In the genomic region with DNA sequence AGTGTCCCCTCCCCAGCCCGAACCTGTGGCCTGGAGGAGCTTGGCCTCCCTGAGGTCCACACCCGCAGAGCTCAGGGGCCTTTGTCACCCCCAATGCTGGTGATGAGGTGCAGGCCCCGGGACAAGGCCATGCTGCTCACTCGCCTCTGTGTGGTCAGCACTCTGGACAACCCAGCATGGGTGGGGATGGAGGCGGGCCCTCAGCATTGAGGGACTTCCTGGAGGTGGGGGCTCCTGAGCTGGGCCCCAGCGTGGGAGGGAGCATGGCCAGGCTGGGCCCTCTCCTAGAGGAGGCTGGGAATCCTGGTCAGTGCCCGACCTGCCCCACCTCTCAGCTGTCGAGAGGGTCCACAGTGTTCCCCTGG, we compare ENCODE assay signal across 29 cellular contexts. TPM values are rescaled to one million over a fixed set of nuclear protein-coding genes. Genes with fewer than 3 reads are reported as not detected.
A peak's percentile ranks its signal among the peaks of the same experiment; 100 is the strongest.
DNase-seq lines count a peak whose midpoint lies in the region; ATAC-seq, FAIRE-seq and TF ChIP-seq lines count a peak whose summit lies in the region.
"Had no signal": no experiment of that assay in that cellular context is flagged by ENCODE, and none has a peak within 500 bp of the region (broad histone marks: within the 10 kb centered on the region; RNA-seq: fewer than 3 reads in every experiment).

No MANE protein-coding gene starts in this region.

- no peak overlapping the region for H2BK15ac ChIP-seq in mesendoderm (replicated peaks; ENCODE audit: low read depth)

- H2AFZ ChIP-seq in OCI-LY3 (ENCODE audit: low read depth, low read length) (peak overlapping the region; percentile 93; the same call in 1 of the 2 replicates), endothelial cell of umbilical vein (ENCODE audit: low read depth, low read length) (peak overlapping the region; percentile 86)
- H2AFZ ChIP-seq: GM23338 had no signal

- no peaks in the 10 kb centered on the region for H3K79me2 ChIP-seq in OCI-LY3 (ENCODE audit: low read length)
- H3K79me2 ChIP-seq in endothelial cell of umbilical vein (ENCODE audit: control insufficient read depth, insufficient read depth, low read length): no peaks in the 10 kb centered on the region
- no peaks in the 10 kb centered on the region for H3K79me2 ChIP-seq in mesendoderm (ENCODE audit: control insufficient read depth, insufficient read depth, low read length)

- TF ChIP-seq CTCF in OCI-LY3 (IDR thresholded peaks at IDR 0.05; ENCODE audit: low read depth, low read length) (no peak), endothelial cell of umbilical vein (IDR thresholded peaks at IDR 0.05; ENCODE audit: extremely low read depth in 1 of 2, insufficient read depth in 1 of 2, low read depth in 1 of 2, low read length in 2 of 2) (no peak), vagina (IDR thresholded peaks at IDR 0.05) (no peak)

- H3K4me3 ChIP-seq in OCI-LY3 (ENCODE audit: low read length) (no peak overlapping the region), endothelial cell of umbilical vein (replicated peaks in 1 of 3; ENCODE audit: insufficient read depth in 1 of 3, low read depth in 1 of 3, low read length in 3 of 3) (no peak overlapping the region), mesendoderm (ENCODE audit: low read length) (no peak overlapping the region), vagina (no peak overlapping the region)
- H3K4me3 ChIP-seq: gastroesophageal sphincter, GM12878, GM23338, Peyer's patch, SJSA1, tibial nerve had no signal

- no peaks in the 10 kb centered on the region for H3K36me3 ChIP-seq in OCI-LY3 (replicated peaks; ENCODE audit: low read depth, low read length)
- no peaks in the 10 kb centered on the region for H3K36me3 ChIP-seq in endothelial cell of umbilical vein (ENCODE audit: control insufficient read depth in 2 of 2, extremely low read depth in 1 of 2, insufficient read depth in 2 of 2, low read length in 2 of 2)
- H3K36me3 ChIP-seq in mesendoderm (ENCODE audit: control insufficient read depth, insufficient read depth, low read length): no peaks in the 10 kb centered on the region
- no peaks in the 10 kb centered on the region for H3K36me3 ChIP-seq in vagina
- H3K36me3 ChIP-seq: breast epithelium, gastroesophageal sphincter, Peyer's patch, SJSA1, tibial nerve had no signal

- H3K4me1 ChIP-seq in OCI-LY3 (ENCODE audit: low read length) (peaks cover 21% of the 10 kb centered on the region), endothelial cell of umbilical vein (ENCODE audit: control insufficient read depth, extremely low read depth, insufficient read depth, low read length) (peaks cover 9% of the 10 kb centered on the region), mesendoderm (ENCODE audit: control insufficient read depth, low read depth, low read length) (no peaks in the 10 kb centered on the region), vagina (peaks cover 54% of the 10 kb centered on the region)
- H3K4me1 ChIP-seq: breast epithelium, SJSA1 had no signal

- ATAC-seq in GM21529 (IDR thresholded peaks at IDR 0.05; ENCODE audit: unreplicated experiment): no peak
- ATAC-seq in stimulated activated naive CD8-positive, alpha-beta T cell treated with anti-CD3 and anti-CD28 coated beads, Interleukin-15, Interleukin-2, amounts not matched to agents 100 U/mL and 50 U/mL, for 24 hours: no peak
- ATAC-seq in GM18520 (IDR thresholded peaks at IDR 0.05; ENCODE audit: unreplicated experiment): no peak
- ATAC-seq: gastroesophageal sphincter; GM12878; left lobe of liver; naive thymus-derived CD8-positive, alpha-beta T cell had no signal

- H3K27me3 ChIP-seq in OCI-LY3 (ENCODE audit: low read depth, low read length): no peaks in the 10 kb centered on the region
- no peaks in the 10 kb centered on the region for H3K27me3 ChIP-seq in endothelial cell of umbilical vein (ENCODE audit: control insufficient read depth in 2 of 2, insufficient read depth in 2 of 2, low read length in 2 of 2)
- H3K27me3 ChIP-seq in mesendoderm (ENCODE audit: insufficient read depth, low read length, poor library complexity): no peaks in the 10 kb centered on the region
- H3K27me3 ChIP-seq in vagina: no peaks in the 10 kb centered on the region
- H3K27me3 ChIP-seq: breast epithelium, Peyer's patch, SJSA1 had no signal

- no peak for TF ChIP-seq POLR2A in endothelial cell of umbilical vein (IDR thresholded peaks at IDR 0.05; ENCODE audit: low read depth, low read length)
- TF ChIP-seq POLR2A in vagina (IDR thresholded peaks at IDR 0.05): no peak

- no peak overlapping the region for H3K4ac ChIP-seq in mesendoderm (ENCODE audit: low read depth, low read length)

- H4K8ac ChIP-seq in mesendoderm (ENCODE audit: low read depth, low read length): no peak overlapping the region

- H3K56ac ChIP-seq in mesendoderm (ENCODE audit: low read length): peak overlapping the region; percentile 64

- H4K5ac ChIP-seq in mesendoderm (ENCODE audit: low read length): no peak overlapping the region

- no peak overlapping the region for H2BK120ac ChIP-seq in mesendoderm (ENCODE audit: low read depth, low read length)

- H3K9me1 ChIP-seq in endothelial cell of umbilical vein (replicated peaks; ENCODE audit: control insufficient read depth, extremely low read depth, insufficient read depth, low read length): no peaks in the 10 kb centered on the region

- intact Hi-C loops in endothelial cell of umbilical vein (cut with micrococcal nuclease): no loop called here
- intact Hi-C loops in vagina (cut with DNase I): no loop called here

- H3K9ac ChIP-seq in OCI-LY3 (ENCODE audit: low read length): no peak overlapping the region
- no peak overlapping the region for H3K9ac ChIP-seq in endothelial cell of umbilical vein (replicated peaks; ENCODE audit: extremely low read depth, insufficient read depth, low read length)
- H3K9ac ChIP-seq in mesendoderm (ENCODE audit: low read length): no peak overlapping the region

- no peak overlapping the region for H2AK5ac ChIP-seq in mesendoderm (ENCODE audit: low read length)

- H3K79me1 ChIP-seq in mesendoderm (ENCODE audit: low read length): no peaks in the 10 kb centered on the region

- no peak for FAIRE-seq in endothelial cell of umbilical vein (lab: Jason Lieb, UNC)
- FAIRE-seq: GM12878, small intestine had no signal

- H4K20me1 ChIP-seq in OCI-LY3 (ENCODE audit: insufficient read depth, low read length): no peaks in the 10 kb centered on the region
- H4K20me1 ChIP-seq in endothelial cell of umbilical vein (replicated peaks; ENCODE audit: control insufficient read depth, extremely low read depth, insufficient read depth, low read length): no peaks in the 10 kb centered on the region

- peak overlapping the region; percentile 43 for H3K4me2 ChIP-seq in OCI-LY3 (ENCODE audit: low read length)
- H3K4me2 ChIP-seq in endothelial cell of umbilical vein (ENCODE audit: insufficient read depth, low read length): no peak overlapping the region
- H3K4me2 ChIP-seq in mesendoderm (ENCODE audit: low read length): no peak overlapping the region
- H3K4me2 ChIP-seq: GM23338 had no signal

- CTCF ChIA-PET in endothelial cell of umbilical vein (lab: Charles Lee): interaction anchor here (1.0 to 3.2 kb wide), 6 partner anchors 14 to 148 kb away, joined by 3 to 17 read pairs (median 4); no protein-coding TSS in a partner anchor

- no CpG with 5 or more reads among the region's 8 CpGs for WGBS in mesendoderm (ENCODE audit: extremely low coverage, insufficient coverage, low lambda C conversion rate)

- H3K23ac ChIP-seq in mesendoderm (ENCODE audit: low read length): no peak overlapping the region

- no TSS peak for BruUV-seq in endothelial cell of umbilical vein (replicated peaks; lab: Mats Ljungman, UMichigan)

- H3K9me3 ChIP-seq in OCI-LY3 (ENCODE audit: insufficient read depth, low read length): no peaks in the 10 kb centered on the region
- H3K9me3 ChIP-seq in endothelial cell of umbilical vein (replicated peaks; ENCODE audit: control insufficient read depth, insufficient read depth, low read length): no peaks in the 10 kb centered on the region
- no peaks in the 10 kb centered on the region for H3K9me3 ChIP-seq in vagina
- H3K9me3 ChIP-seq: breast epithelium, Peyer's patch, SJSA1, tibial nerve had no signal

- no peak for DNase-seq in endothelial cell of umbilical vein (ENCODE audit: low read depth, low spot score)
- DNase-seq in mesendoderm: no peak
- DNase-seq in vagina (ENCODE audit: extremely low spot score in 2 of 2): no peak
- DNase-seq in stimulated activated naive CD8-positive, alpha-beta T cell treated with anti-CD3 and anti-CD28 coated beads, Interleukin-15, Interleukin-2, amounts not matched to agents 100 U/mL and 50 U/mL, for 24 hours: no peak
- DNase-seq: activated CD8-positive, alpha-beta memory T cell treated with anti-CD3 and anti-CD28 coated beads, Interleukin-2, amount 50 U/mL, for 4 hours; activated naive CD4-positive, alpha-beta T cell treated with anti-CD3 and anti-CD28 coated beads, Interleukin-2, amount 50 U/mL, for 16 hours; amniotic stem cell; effector CD8-positive, alpha-beta T cell; hippocampal formation; naive thymus-derived CD8-positive, alpha-beta T cell; NCI-H1092; NCI-H1694 treated with DMSO at 0.1 percent for 48 hours; NCI-H2171; NK-92 treated with Interleukin-12 subunit alpha and Interleukin-12 subunit beta, amount 100 ng/mL, for 24 hours; occipital lobe; Peyer's patch; small intestine; stimulated activated CD8-positive, alpha-beta memory T cell treated with anti-CD3 and anti-CD28 coated beads, Interleukin-4, amount 100 ng/mL, for 48 hours had no signal

- H2BK5ac ChIP-seq in mesendoderm (ENCODE audit: low read length): no peak overlapping the region

- POLR2A ChIA-PET in endothelial cell of umbilical vein (lab: Charles Lee): no interaction called here

- dilution Hi-C loops in endothelial cell of umbilical vein (cut with MboI; ENCODE audit: extremely low pct_ligation_motif_present, low sequenced_read_pairs): no loop called here

- H3K27ac ChIP-seq in OCI-LY3 (ENCODE audit: low read length): no peak overlapping the region
- H3K27ac ChIP-seq in endothelial cell of umbilical vein (ENCODE audit: insufficient read depth, low read depth, low read length): no peak overlapping the region
- no peak overlapping the region for H3K27ac ChIP-seq in mesendoderm (ENCODE audit: low read depth, low read length)
- H3K27ac ChIP-seq in vagina: peak overlapping the region; percentile 69
- H3K27ac ChIP-seq: gastroesophageal sphincter, SJSA1, tibial nerve had no signal

- no peak overlapping the region for H3K18ac ChIP-seq in mesendoderm (ENCODE audit: low read length)

RNA-seq across cellular contexts. Expression of a gene that starts 30.6 kb away (rescaled TPM):
- total RNA-seq in endothelial cell of umbilical vein: 123 and 135 TPM in 2 replicates
- 41.2 and 54.5 TPM in 2 replicates for polyA plus RNA-seq in endothelial cell of umbilical vein
- 56.0 and 64.2 TPM in 2 replicates for polyA plus RNA-seq in endothelial cell of umbilical vein (2011; cell fraction: cytosol; rRNA removed)
- 132 and 166 TPM in 2 replicates for polyA plus RNA-seq in endothelial cell of umbilical vein (2011; cell fraction: nucleus; rRNA removed)
- 32.3 and 77.6 TPM in 2 replicates for polyA plus RNA-seq in endothelial cell of umbilical vein (2012)
- 18.0 and 19.3 TPM in 2 replicates for polyA minus RNA-seq in endothelial cell of umbilical vein
- polyA minus RNA-seq in endothelial cell of umbilical vein (2011; cell fraction: cytosol; rRNA and poly(A)+ RNA removed): 23.2 TPM
- 28.0 and 30.7 TPM in 2 replicates for polyA minus RNA-seq in endothelial cell of umbilical vein (2011; cell fraction: nucleus; rRNA and poly(A)+ RNA removed)
- 125 TPM for polyA plus RNA-seq in mesendoderm (2013, experiment 1 of 2)
- polyA plus RNA-seq in mesendoderm (2013, experiment 2 of 2): 122 TPM
- total RNA-seq in vagina: 16.0 TPM

RNA-seq across cellular contexts. Expression of a gene that starts 30.8 kb away (rescaled TPM):
- total RNA-seq in endothelial cell of umbilical vein (23.2 and 24.8 TPM in 2 replicates), vagina (50.6 TPM)
- 33.2 and 53.7 TPM in 2 replicates for polyA plus RNA-seq in endothelial cell of umbilical vein
- polyA plus RNA-seq in endothelial cell of umbilical vein (2011; cell fraction: cytosol; rRNA removed): 19.8 and 29.5 TPM in 2 replicates
- 22.0 and 24.0 TPM in 2 replicates for polyA plus RNA-seq in endothelial cell of umbilical vein (2011; cell fraction: nucleus; rRNA removed)
- 11.7 and 14.3 TPM in 2 replicates for polyA plus RNA-seq in endothelial cell of umbilical vein (2012)
- 15.1 and 18.8 TPM in 2 replicates for polyA minus RNA-seq in endothelial cell of umbilical vein
- 10.2 TPM for polyA minus RNA-seq in endothelial cell of umbilical vein (2011; cell fraction: cytosol; rRNA and poly(A)+ RNA removed)
- polyA minus RNA-seq in endothelial cell of umbilical vein (2011; cell fraction: nucleus; rRNA and poly(A)+ RNA removed): 7.0 and 9.7 TPM in 2 replicates
- polyA plus RNA-seq in mesendoderm (2013, experiment 1 of 2): 10.9 TPM
- 10.7 TPM for polyA plus RNA-seq in mesendoderm (2013, experiment 2 of 2)

RNA-seq across cellular contexts. Expression of a gene that starts 39.8 kb away (rescaled TPM):
- 62.7 and 63.1 TPM in 2 replicates for total RNA-seq in endothelial cell of umbilical vein
- polyA plus RNA-seq in endothelial cell of umbilical vein: 41.2 and 48.3 TPM in 2 replicates
- 57.1 and 65.0 TPM in 2 replicates for polyA plus RNA-seq in endothelial cell of umbilical vein (2011; cell fraction: cytosol; rRNA removed)
- polyA plus RNA-seq in endothelial cell of umbilical vein (2011; cell fraction: nucleus; rRNA removed): 37.7 and 48.4 TPM in 2 replicates
- 53.0 and 69.2 TPM in 2 replicates for polyA plus RNA-seq in endothelial cell of umbilical vein (2012)
- polyA minus RNA-seq in endothelial cell of umbilical vein: 27.3 and 28.7 TPM in 2 replicates
- polyA minus RNA-seq in endothelial cell of umbilical vein (2011; cell fraction: cytosol; rRNA and poly(A)+ RNA removed): 42.8 TPM
- 12.9 and 13.2 TPM in 2 replicates for polyA minus RNA-seq in endothelial cell of umbilical vein (2011; cell fraction: nucleus; rRNA and poly(A)+ RNA removed)
- 43.5 TPM for polyA plus RNA-seq in mesendoderm (2013, experiment 1 of 2)
- polyA plus RNA-seq in mesendoderm (2013, experiment 2 of 2): 43.0 TPM
- 49.6 TPM for total RNA-seq in vagina

RNA-seq across cellular contexts. Expression of a gene that starts 41.2 kb away (rescaled TPM):
- total RNA-seq in endothelial cell of umbilical vein: 1.2 TPM in 2 replicates
- 0.73 and 0.92 TPM in 2 replicates for polyA plus RNA-seq in endothelial cell of umbilical vein
- 0.48 and 0.63 TPM in 2 replicates for polyA plus RNA-seq in endothelial cell of umbilical vein (2011; cell fraction: cytosol; rRNA removed)
- 3.4 and 4.4 TPM in 2 replicates for polyA plus RNA-seq in endothelial cell of umbilical vein (2011; cell fraction: nucleus; rRNA removed)
- polyA plus RNA-seq in endothelial cell of umbilical vein (2012): 0.46 and 0.60 TPM in 2 replicates
- 1.6 and 1.7 TPM in 2 replicates for polyA minus RNA-seq in endothelial cell of umbilical vein
- 5.6 TPM for polyA minus RNA-seq in endothelial cell of umbilical vein (2011; cell fraction: cytosol; rRNA and poly(A)+ RNA removed)
- 1.1 and 1.3 TPM in 2 replicates for polyA minus RNA-seq in endothelial cell of umbilical vein (2011; cell fraction: nucleus; rRNA and poly(A)+ RNA removed)
- polyA plus RNA-seq in mesendoderm (2013, experiment 1 of 2): 8.0 TPM
- 7.1 TPM for polyA plus RNA-seq in mesendoderm (2013, experiment 2 of 2)
- 96.5 TPM for total RNA-seq in vagina
- total RNA-seq: naive thymus-derived CD8-positive, alpha-beta T cell had no signal
- polyA plus RNA-seq: CD14-positive monocyte had no signal
